10 cellular contexts compared by ENCODE assay signal in genomic region chr12:113439606-113440030, GRCh38. TPM values are rescaled to one million over a fixed set of nuclear protein-coding genes. Genes with fewer than 3 reads are reported as not detected.
A peak's percentile ranks its signal among the peaks of the same experiment; 100 is the strongest.
DNase-seq lines count a peak whose midpoint lies in the region; ATAC-seq and TF ChIP-seq lines count a peak whose summit lies in the region.
"Had no signal": no experiment of that assay in that cellular context is flagged by ENCODE, and none has a peak within 500 bp of the region (broad histone marks: within the 10 kb centered on the region; RNA-seq: fewer than 3 reads in every experiment).

No MANE protein-coding gene starts in this region.

- DNase-seq in COR-L47 (lab: John Stamatoyannopoulos, UW) = peak; percentile 48
- no peak for DNase-seq in HFF-Myc (ENCODE audit: extremely low read depth, low read depth)
- peak; percentile 16 for DNase-seq in RPMI7951 (ENCODE audit: low read depth)
- DNase-seq in fibroblast of the aortic adventitia (ENCODE audit: low read depth) = peak; percentile 37
- no peak for DNase-seq in sigmoid colon
- DNase-seq in activated T-cell treated with anti-CD3 and anti-CD28 coated beads for 4 hours = no peak

- no peak for TF ChIP-seq POLR2A in sigmoid colon (IDR thresholded peaks at IDR 0.05)

- no peak overlapping the region for H3K27ac ChIP-seq in sigmoid colon
- H3K27ac ChIP-seq: upper lobe of left lung had no signal

- H3K27me3 ChIP-seq in sigmoid colon = peaks cover 0 to 41% (median 0%) of the 10 kb centered on the region in 3 donors
- H3K27me3 ChIP-seq: upper lobe of left lung had no signal

- ATAC-seq in HG03378 (IDR thresholded peaks at IDR 0.05; ENCODE audit: unreplicated experiment) (no peak), GM21723 (IDR thresholded peaks at IDR 0.05; ENCODE audit: unreplicated experiment) (no peak)

- peak; percentile 69 for TF ChIP-seq CTCF in HFF-Myc (IDR thresholded peaks at IDR 0.05; ENCODE audit: low read depth, low read length, missing control alignments)
- TF ChIP-seq CTCF in fibroblast of the aortic adventitia (IDR thresholded peaks at IDR 0.05; ENCODE audit: insufficient read depth, low read length) = peak; percentile 74
- TF ChIP-seq CTCF in sigmoid colon (IDR thresholded peaks at IDR 0.05) = peak in 3 of 4 experiments; percentile 7 to 37 (median 15)

- H3K36me3 ChIP-seq in sigmoid colon = no peaks in the 10 kb centered on the region
- H3K36me3 ChIP-seq: upper lobe of left lung had no signal

- intact Hi-C loops in sigmoid colon (cut with DNase I) = no loop called here

- H3K4me3 ChIP-seq in HFF-Myc (replicated peaks; ENCODE audit: low read depth, low read length) (no peak overlapping the region), fibroblast of the aortic adventitia (ENCODE audit: low read depth, low read length) (no peak overlapping the region), sigmoid colon (no peak overlapping the region)
- H3K4me3 ChIP-seq: upper lobe of left lung had no signal

- TF ChIP-seq EP300 in sigmoid colon (IDR thresholded peaks at IDR 0.05) = no peak

- no peaks in the 10 kb centered on the region for H3K4me1 ChIP-seq in sigmoid colon
- H3K4me1 ChIP-seq: upper lobe of left lung had no signal

- H3K9me3 ChIP-seq in sigmoid colon = no peaks in the 10 kb centered on the region
- H3K9me3 ChIP-seq: upper lobe of left lung had no signal

- WGBS in sigmoid colon, 2 donors = 23 to 34% methylated on average over 8 of the region's 8 CpGs

RNA-seq across cellular contexts. Expression of gene SDSL, which starts 17.4 kb away (rescaled TPM):
- total RNA-seq in RPMI7951 (2014; rRNA removed; shearing (Covaris generic)) = 5.5 and 5.6 TPM in 2 replicates
- 1.9 and 5.9 TPM in 2 replicates for total RNA-seq in fibroblast of the aortic adventitia (ENCODE audit: low replicate concordance)
- 1 to 10 TPM in 2 of 4 donors, under 1 TPM in 2; 0.82 to 1.9 (median 0.95) TPM for total RNA-seq in sigmoid colon
- polyA plus RNA-seq in sigmoid colon = 10 to 100 TPM; 24.3 to 33.0 (median 32.6) TPM

RNA-seq across cellular contexts. Expression of gene LHX5, which starts 32.1 kb away (rescaled TPM):
- total RNA-seq in RPMI7951 (2014; rRNA removed; shearing (Covaris generic)) = 0.12 TPM in 1 of 2 replicates, not detected in the other
- total RNA-seq in fibroblast of the aortic adventitia (ENCODE audit: low replicate concordance) (not detected in 2 replicates), sigmoid colon (not detected)
- polyA plus RNA-seq in sigmoid colon = not detected
- total RNA-seq: upper lobe of left lung had no signal
- polyA plus RNA-seq: IgD-negative memory B cell had no signal

RNA-seq across cellular contexts. Expression of gene SDS, which starts 35.9 kb away (rescaled TPM):
- not detected in 2 replicates for total RNA-seq in RPMI7951 (2014; rRNA removed; shearing (Covaris generic))
- total RNA-seq in fibroblast of the aortic adventitia (ENCODE audit: low replicate concordance) = not detected in 2 replicates
- under 1 TPM in 1 of 4 donors, not detected in 3; 0.27 TPM for total RNA-seq in sigmoid colon
- polyA plus RNA-seq in sigmoid colon = 10 to 100 TPM in 1 of 3 donors, 1 to 10 TPM in 2; 2.9 to 23.6 (median 4.8) TPM
- polyA plus RNA-seq: IgD-negative memory B cell had no signal

Comparison
In these comparisons a context has a peak if more than half of its experiments do, and no peak if none do; other contexts are left out.
1. DNase-seq: peak in COR-L47 (single experiment), RPMI7951 (single experiment) and fibroblast of the aortic adventitia (single experiment); none in HFF-Myc (single experiment), sigmoid colon (single experiment) and activated T-cell treated with anti-CD3 and anti-CD28 coated beads for 4 hours (single experiment).
2. CTCF ChIP-seq: peak in every context shown above with its lines; median percentile 74 in fibroblast of the aortic adventitia; 69 in HFF-Myc; 15 in sigmoid colon.